20 cellular contexts compared by ENCODE assay signal in the genomic region with DNA sequence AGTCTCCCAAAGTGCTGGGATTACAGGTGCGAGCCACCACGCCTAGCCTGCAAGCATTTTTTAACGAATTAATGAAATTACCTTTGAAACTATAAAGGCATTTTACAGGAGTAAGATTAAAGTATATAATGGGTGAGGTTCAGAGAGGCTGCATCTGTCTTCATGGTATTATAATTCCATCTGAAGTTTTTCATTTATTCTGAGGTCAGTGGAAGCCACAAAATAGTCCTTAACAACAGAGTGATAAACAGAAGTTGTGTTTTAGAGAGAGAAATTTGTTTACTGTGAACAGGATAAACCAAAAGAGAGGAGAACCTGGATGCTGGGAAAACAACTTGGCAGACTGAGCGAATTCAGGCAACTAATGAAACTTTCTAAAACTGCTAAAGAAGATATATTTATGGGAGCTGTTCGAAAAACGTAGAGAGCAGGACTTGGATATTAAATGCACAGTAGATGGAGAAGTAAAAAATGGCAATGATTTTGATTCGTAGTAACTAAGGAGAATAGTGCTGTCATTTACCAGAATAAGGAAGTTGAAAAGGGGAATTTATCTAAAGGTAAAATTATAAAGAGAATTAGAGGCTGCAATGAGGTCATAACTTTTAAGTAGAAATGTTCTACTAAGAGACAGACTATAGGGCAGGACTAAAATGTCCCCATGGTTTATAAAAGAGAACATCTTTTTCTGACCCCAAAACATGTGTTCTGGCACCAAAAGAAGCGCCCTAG. TPM values are rescaled to one million over a fixed set of nuclear protein-coding genes. Genes with fewer than 3 reads are reported as not detected.
A peak's percentile ranks its signal among the peaks of the same experiment; 100 is the strongest.
DNase-seq lines count a peak whose midpoint lies in the region; ATAC-seq and TF ChIP-seq lines count a peak whose summit lies in the region.
"Had no signal": no experiment of that assay in that cellular context is flagged by ENCODE, and none has a peak within 500 bp of the region (broad histone marks: within the 10 kb centered on the region; RNA-seq: fewer than 3 reads in every experiment).

No MANE protein-coding gene starts in this region.

- H3K36me3 Mint-ChIP-seq in activated naive CD8-positive, alpha-beta T cell treated with anti-CD3 and anti-CD28 coated beads for 36 hours, result peaks cover 7% of the 10 kb centered on the region
- peaks cover 9% of the 10 kb centered on the region for H3K36me3 Mint-ChIP-seq in stimulated activated memory B cell treated with anti-CD40 and anti-IgM and Interleukin-4, amounts not matched to agents 10 μg/mL and 1 μg/mL and 100 μg/mL, for 72 hours
- H3K36me3 Mint-ChIP-seq in WTC11, result peaks cover 4% of the 10 kb centered on the region; the same call in 1 of the 2 replicates
- H3K36me3 Mint-ChIP-seq in activated naive CD4-positive, alpha-beta T cell treated with anti-CD3 and anti-CD28 coated beads for 36 hours (ENCODE audit: low read depth), result peaks cover 6% of the 10 kb centered on the region

- H3K27me3 Mint-ChIP-seq in activated naive CD8-positive, alpha-beta T cell treated with anti-CD3 and anti-CD28 coated beads for 36 hours, result no peaks in the 10 kb centered on the region
- no peaks in the 10 kb centered on the region for H3K27me3 Mint-ChIP-seq in stimulated activated memory B cell treated with anti-CD40 and anti-IgM and Interleukin-4, amounts not matched to agents 10 μg/mL and 1 μg/mL and 100 μg/mL, for 72 hours
- H3K27me3 Mint-ChIP-seq in WTC11 (ENCODE audit: low read depth), result peaks cover 6% of the 10 kb centered on the region
- no peaks in the 10 kb centered on the region for H3K27me3 Mint-ChIP-seq in activated naive CD4-positive, alpha-beta T cell treated with anti-CD3 and anti-CD28 coated beads for 36 hours (ENCODE audit: low read depth)

- no peak overlapping the region for H3K4me3 Mint-ChIP-seq in activated naive CD8-positive, alpha-beta T cell treated with anti-CD3 and anti-CD28 coated beads for 36 hours
- peak overlapping the region; percentile 6 for H3K4me3 Mint-ChIP-seq in stimulated activated memory B cell treated with anti-CD40 and anti-IgM and Interleukin-4, amounts not matched to agents 10 μg/mL and 1 μg/mL and 100 μg/mL, for 72 hours
- H3K4me3 Mint-ChIP-seq in WTC11, result no peak overlapping the region
- H3K4me3 Mint-ChIP-seq in activated naive CD4-positive, alpha-beta T cell treated with anti-CD3 and anti-CD28 coated beads for 36 hours, result no peak overlapping the region
- H3K4me3 Mint-ChIP-seq: H9; T-helper 2 cell treated with Interferon-gamma antibody and Interleukin-4, amounts not matched to agents 5 μg/mL and 100 μg/mL, for 36 hours had no signal

- peak overlapping the region; percentile 30 for H3K27ac Mint-ChIP-seq in activated naive CD8-positive, alpha-beta T cell treated with anti-CD3 and anti-CD28 coated beads for 36 hours
- H3K27ac Mint-ChIP-seq in stimulated activated memory B cell treated with anti-CD40 and anti-IgM and Interleukin-4, amounts not matched to agents 10 μg/mL and 1 μg/mL and 100 μg/mL, for 72 hours, result peak overlapping the region; percentile 86
- H3K27ac Mint-ChIP-seq in WTC11, result no peak overlapping the region
- no peak overlapping the region for H3K27ac Mint-ChIP-seq in activated naive CD4-positive, alpha-beta T cell treated with anti-CD3 and anti-CD28 coated beads for 36 hours
- H3K27ac Mint-ChIP-seq: activated T-helper 2 cell treated with anti-CD3 and anti-CD28 coated beads, Interferon-gamma antibody, Interleukin-2, Interleukin-4, amounts not matched to agents 10 μg/mL and 5 μg/mL and 100 μg/mL, durations not matched to agents 14 hours and 24 hours and 36 hours; H9; T-helper 2 cell treated with Interferon-gamma antibody and Interleukin-4, amounts not matched to agents 5 μg/mL and 100 μg/mL, for 36 hours had no signal

- CTCF ChIA-PET in WTC11 (lab: Charles Lee), result no interaction called here
- CTCF ChIA-PET in activated naive CD4-positive, alpha-beta T cell treated with anti-CD3 and anti-CD28 coated beads for 36 hours (lab: Charles Lee), result no interaction called here

- intact Hi-C loops in Right ventricle myocardium inferior (cut with DNase I), result no loop called here
- intact Hi-C loops in activated naive CD4-positive, alpha-beta T cell treated with anti-CD3 and anti-CD28 coated beads for 36 hours (cut with micrococcal nuclease), result no loop called here

- H3K4me1 Mint-ChIP-seq in activated naive CD8-positive, alpha-beta T cell treated with anti-CD3 and anti-CD28 coated beads for 36 hours, result peaks cover 18% of the 10 kb centered on the region
- peaks cover 52% of the 10 kb centered on the region for H3K4me1 Mint-ChIP-seq in stimulated activated memory B cell treated with anti-CD40 and anti-IgM and Interleukin-4, amounts not matched to agents 10 μg/mL and 1 μg/mL and 100 μg/mL, for 72 hours
- peaks cover 8% of the 10 kb centered on the region for H3K4me1 Mint-ChIP-seq in WTC11
- peaks cover 24% of the 10 kb centered on the region for H3K4me1 Mint-ChIP-seq in activated naive CD4-positive, alpha-beta T cell treated with anti-CD3 and anti-CD28 coated beads for 36 hours (ENCODE audit: low read depth)

- no peak for TF ChIP-seq POLR2A in NB4 (IDR thresholded peaks at IDR 0.05; ENCODE audit: extremely low read depth, insufficient read length)

- H3K4me3 ChIP-seq in NB4 (ENCODE audit: low read depth, low read length), result no peak overlapping the region

- no peak for TF ChIP-seq CTCF in NB4 (IDR thresholded peaks at IDR 0.05; ENCODE audit: low read depth, low read length)
- no peak for TF ChIP-seq CTCF in WTC11 (IDR thresholded peaks at IDR 0.05)

- POLR2A ChIA-PET in WTC11 (lab: Charles Lee), result no interaction called here

- DNase-seq in SIG-M5 treated with dmso at 0.1 percent for 504 hours (lab: John Stamatoyannopoulos, UW; ENCODE audit: unreplicated experiment) (peak; percentile 17), SIG-M5 (lab: John Stamatoyannopoulos, UW) (no peak), NB4 (ENCODE audit: low read depth) (peak; percentile 34), WTC11 (ENCODE audit: low spot score) (no peak), Right ventricle myocardium inferior (ENCODE audit: missing footprints) (no peak)
- no peak for DNase-seq in activated naive CD8-positive, alpha-beta T cell treated with anti-CD3 and anti-CD28 coated beads for 36 hours
- DNase-seq in activated naive CD4-positive, alpha-beta T cell treated with anti-CD3 and anti-CD28 coated beads for 36 hours, result no peak
- DNase-seq: 8988T; activated CD4-positive, alpha-beta T cell treated with anti-CD3 and anti-CD28 coated beads, Interleukin-2, amount 50 U/mL, for 4 hours; cerebellar nuclear complex; H9; head of caudate nucleus; mammary epithelial cell; NCI-H1105 treated with DMSO at 0.1 percent for 48 hours; NCI-H2081 treated with DMSO at 0.1 percent for 48 hours; NCI-H345; substantia nigra had no signal

- peak; percentile 78 for ATAC-seq in stimulated activated memory B cell treated with anti-CD40 and anti-IgM and Interleukin-4, amounts not matched to agents 10 μg/mL and 1 μg/mL and 100 μg/mL, for 72 hours
- ATAC-seq in WTC11 (no peak), Right ventricle myocardium inferior (no peak)

- peaks cover 17% of the 10 kb centered on the region for H3K9me3 Mint-ChIP-seq in activated naive CD8-positive, alpha-beta T cell treated with anti-CD3 and anti-CD28 coated beads for 36 hours
- no peaks in the 10 kb centered on the region for H3K9me3 Mint-ChIP-seq in stimulated activated memory B cell treated with anti-CD40 and anti-IgM and Interleukin-4, amounts not matched to agents 10 μg/mL and 1 μg/mL and 100 μg/mL, for 72 hours
- peaks cover 17% of the 10 kb centered on the region for H3K9me3 Mint-ChIP-seq in WTC11
- peaks cover 23% of the 10 kb centered on the region for H3K9me3 Mint-ChIP-seq in activated naive CD4-positive, alpha-beta T cell treated with anti-CD3 and anti-CD28 coated beads for 36 hours

TF ChIP-seq in WTC11, 78 proteins besides CTCF, POLR2A, EP300 and RAD21 (continues in another document):
- TF ChIP-seq CBFB (CRISPR knock-in tag; IDR thresholded peaks at IDR 0.05; ENCODE audit: low read depth) (no peak), SP1 (CRISPR knock-in tag; conservative IDR thresholded peaks at IDR 0.05) (no peak), ZNF232 (CRISPR knock-in tag; IDR thresholded peaks at IDR 0.05) (no peak)
- TF ChIP-seq, protein P1, sequence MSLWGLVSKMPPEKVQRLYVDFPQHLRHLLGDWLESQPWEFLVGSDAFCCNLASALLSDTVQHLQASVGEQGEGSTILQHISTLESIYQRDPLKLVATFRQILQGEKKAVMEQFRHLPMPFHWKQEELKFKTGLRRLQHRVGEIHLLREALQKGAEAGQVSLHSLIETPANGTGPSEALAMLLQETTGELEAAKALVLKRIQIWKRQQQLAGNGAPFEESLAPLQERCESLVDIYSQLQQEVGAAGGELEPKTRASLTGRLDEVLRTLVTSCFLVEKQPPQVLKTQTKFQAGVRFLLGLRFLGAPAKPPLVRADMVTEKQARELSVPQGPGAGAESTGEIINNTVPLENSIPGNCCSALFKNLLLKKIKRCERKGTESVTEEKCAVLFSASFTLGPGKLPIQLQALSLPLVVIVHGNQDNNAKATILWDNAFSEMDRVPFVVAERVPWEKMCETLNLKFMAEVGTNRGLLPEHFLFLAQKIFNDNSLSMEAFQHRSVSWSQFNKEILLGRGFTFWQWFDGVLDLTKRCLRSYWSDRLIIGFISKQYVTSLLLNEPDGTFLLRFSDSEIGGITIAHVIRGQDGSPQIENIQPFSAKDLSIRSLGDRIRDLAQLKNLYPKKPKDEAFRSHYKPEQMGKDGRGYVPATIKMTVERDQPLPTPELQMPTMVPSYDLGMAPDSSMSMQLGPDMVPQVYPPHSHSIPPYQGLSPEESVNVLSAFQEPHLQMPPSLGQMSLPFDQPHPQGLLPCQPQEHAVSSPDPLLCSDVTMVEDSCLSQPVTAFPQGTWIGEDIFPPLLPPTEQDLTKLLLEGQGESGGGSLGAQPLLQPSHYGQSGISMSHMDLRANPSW (CRISPR knock-in tag; conservative IDR thresholded peaks at IDR 0.05; ENCODE audit: low read depth), result no peak
- TF ChIP-seq, protein P2, sequence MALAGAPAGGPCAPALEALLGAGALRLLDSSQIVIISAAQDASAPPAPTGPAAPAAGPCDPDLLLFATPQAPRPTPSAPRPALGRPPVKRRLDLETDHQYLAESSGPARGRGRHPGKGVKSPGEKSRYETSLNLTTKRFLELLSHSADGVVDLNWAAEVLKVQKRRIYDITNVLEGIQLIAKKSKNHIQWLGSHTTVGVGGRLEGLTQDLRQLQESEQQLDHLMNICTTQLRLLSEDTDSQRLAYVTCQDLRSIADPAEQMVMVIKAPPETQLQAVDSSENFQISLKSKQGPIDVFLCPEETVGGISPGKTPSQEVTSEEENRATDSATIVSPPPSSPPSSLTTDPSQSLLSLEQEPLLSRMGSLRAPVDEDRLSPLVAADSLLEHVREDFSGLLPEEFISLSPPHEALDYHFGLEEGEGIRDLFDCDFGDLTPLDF (CRISPR knock-in tag; IDR thresholded peaks at IDR 0.05), result no peak

RNA-seq across cellular contexts. Expression of a gene that starts 37.9 kb away (rescaled TPM):
- 10 to 100 TPM; 71.9 to 74.8 TPM for total RNA-seq in activated naive CD8-positive, alpha-beta T cell treated with anti-CD3 and anti-CD28 coated beads for 36 hours
- total RNA-seq in WTC11 (2021), result 2.0 to 3.0 TPM (median 2.7 TPM) in 3 replicates
- total RNA-seq in Right ventricle myocardium inferior, result 1.8 TPM
- total RNA-seq in activated naive CD4-positive, alpha-beta T cell treated with anti-CD3 and anti-CD28 coated beads for 36 hours, result 10 to 100 TPM; 26.6 to 27.8 TPM

Comparison
In these comparisons a context has a peak if more than half of its experiments do, and no peak if none do; other contexts are left out.
1. DNase-seq: peak in SIG-M5 treated with dmso at 0.1 percent for 504 hours (single experiment) and NB4 (single experiment); none in SIG-M5 (single experiment), activated naive CD8-positive, alpha-beta T cell treated with anti-CD3 and anti-CD28 coated beads for 36 hours (single experiment), WTC11 (single experiment), Right ventricle myocardium inferior (single experiment) and activated naive CD4-positive, alpha-beta T cell treated with anti-CD3 and anti-CD28 coated beads for 36 hours (single experiment).
2. H3K27ac Mint-ChIP-seq: peak in activated naive CD8-positive, alpha-beta T cell treated with anti-CD3 and anti-CD28 coated beads for 36 hours (single experiment) and stimulated activated memory B cell treated with anti-CD40 and anti-IgM and Interleukin-4, amounts not matched to agents 10 μg/mL and 1 μg/mL and 100 μg/mL, for 72 hours (single experiment); none in WTC11 (single experiment) and activated naive CD4-positive, alpha-beta T cell treated with anti-CD3 and anti-CD28 coated beads for 36 hours (single experiment).